In genomic region chr19:18865973-18866799, GRCh38 we compare ENCODE assay signal across 8 cellular contexts. TPM values are rescaled to one million over a fixed set of nuclear protein-coding genes. Genes with fewer than 3 reads are reported as not detected.
DNase-seq lines count a peak whose midpoint lies in the region; ATAC-seq and TF ChIP-seq lines count a peak whose summit lies in the region.

No MANE protein-coding gene starts in this region.

- DNase-seq in GM03348 (ENCODE audit: low spot score) (peak; percentile 95), LNCaP clone FGC (ENCODE audit: low read depth) (no peak), choroid plexus epithelial cell (ENCODE audit: low read depth) (peak; percentile 55), right lobe of liver (peak in 2 of 3 donors; percentile 49 to 59), DMS79 treated with DMSO at 0.1 percent for 48 hours (lab: John Stamatoyannopoulos, UW) (no peak)
- peak; percentile 75 for DNase-seq in activated CD4-positive, alpha-beta T cell treated with anti-CD3 and anti-CD28 coated beads for 48 hours
- peak; percentile 23 to 45 (median 29) for DNase-seq in stimulated activated CD4-positive, alpha-beta T cell treated with anti-CD3 and anti-CD28 coated beads, TNF-alpha, amount 100 ng/mL, for 4 hours (ENCODE audit: low read depth in 3 of 3)

- no peaks in the 10 kb centered on the region for H3K9me3 ChIP-seq in right lobe of liver

- TF ChIP-seq POLR2A in right lobe of liver (IDR thresholded peaks at IDR 0.05): no peak

- H3K36me3 ChIP-seq in right lobe of liver: peaks cover 3 to 64% (median 35%) of the 10 kb centered on the region in 4 donors

- TF ChIP-seq CTCF in LNCaP clone FGC (IDR thresholded peaks at IDR 0.05; ENCODE audit: control insufficient read depth, extremely low read depth, insufficient read depth): peak; percentile 96
- peak; percentile 76 for TF ChIP-seq CTCF in choroid plexus epithelial cell (conservative IDR thresholded peaks at IDR 0.05; ENCODE audit: low read depth, low read length)
- TF ChIP-seq CTCF in right lobe of liver (IDR thresholded peaks at IDR 0.05): peak; percentile 78 to 98 (median 91)

- intact Hi-C loops in right lobe of liver (cut with DNase I): no loop called here

- no peaks in the 10 kb centered on the region for H3K27me3 ChIP-seq in right lobe of liver

- no peak overlapping the region for H3K4me3 ChIP-seq in LNCaP clone FGC (ENCODE audit: low read depth, low read length)
- H3K4me3 ChIP-seq in choroid plexus epithelial cell (ENCODE audit: low read depth, low read length): no peak overlapping the region
- no peak overlapping the region for H3K4me3 ChIP-seq in right lobe of liver

- no peak overlapping the region for H3K27ac ChIP-seq in right lobe of liver

- ATAC-seq in right lobe of liver (peak; percentile 73 to 83 (median 77)), GM21390 (IDR thresholded peaks at IDR 0.05; ENCODE audit: unreplicated experiment) (no peak)

- H3K4me1 ChIP-seq in right lobe of liver: no peaks in the 10 kb centered on the region

- 52% methylated on average over 25 of the region's 38 CpGs for WGBS in right lobe of liver (ENCODE audit: insufficient coverage, low coverage, low lambda C conversion rate, missing lambda C conversion rate)

RNA-seq across cellular contexts. Expression of gene CERS1, which starts 29.8 kb away (rescaled TPM):
- total RNA-seq in right lobe of liver: not detected

RNA-seq across cellular contexts. Expression of gene UPF1, which starts 34.4 kb away (rescaled TPM):
- total RNA-seq in right lobe of liver: 10 to 100 TPM; 34.0 to 61.0 (median 41.3) TPM

RNA-seq across cellular contexts. Expression of gene COPE, which starts 53.0 kb away (rescaled TPM):
- total RNA-seq in right lobe of liver: 100 to 1,000 TPM in 3 of 6 experiments, 10 to 100 TPM in 3; 67.4 to 240 (median 97.1) TPM

RNA-seq across cellular contexts. Expression of gene DDX49, which starts 53.3 kb away (rescaled TPM):
- total RNA-seq in right lobe of liver: 10 to 100 TPM; 15.8 to 37.9 (median 18.5) TPM

Comparison
In these comparisons a context has a peak if more than half of its experiments do, and no peak if none do; other contexts are left out.
1. DNase-seq: peak in GM03348 (single experiment), activated CD4-positive, alpha-beta T cell treated with anti-CD3 and anti-CD28 coated beads for 48 hours (single experiment), choroid plexus epithelial cell (single experiment), right lobe of liver (2 of 3) and stimulated activated CD4-positive, alpha-beta T cell treated with anti-CD3 and anti-CD28 coated beads, TNF-alpha, amount 100 ng/mL, for 4 hours (3 of 3); none in LNCaP clone FGC (single experiment) and DMS79 treated with DMSO at 0.1 percent for 48 hours (single experiment).
2. Peak in every context shown above with its lines, with median percentiles within 50 percentile points of each other: CTCF ChIP-seq.